ENCODE assay signal across 8 cellular contexts in the genomic region with DNA sequence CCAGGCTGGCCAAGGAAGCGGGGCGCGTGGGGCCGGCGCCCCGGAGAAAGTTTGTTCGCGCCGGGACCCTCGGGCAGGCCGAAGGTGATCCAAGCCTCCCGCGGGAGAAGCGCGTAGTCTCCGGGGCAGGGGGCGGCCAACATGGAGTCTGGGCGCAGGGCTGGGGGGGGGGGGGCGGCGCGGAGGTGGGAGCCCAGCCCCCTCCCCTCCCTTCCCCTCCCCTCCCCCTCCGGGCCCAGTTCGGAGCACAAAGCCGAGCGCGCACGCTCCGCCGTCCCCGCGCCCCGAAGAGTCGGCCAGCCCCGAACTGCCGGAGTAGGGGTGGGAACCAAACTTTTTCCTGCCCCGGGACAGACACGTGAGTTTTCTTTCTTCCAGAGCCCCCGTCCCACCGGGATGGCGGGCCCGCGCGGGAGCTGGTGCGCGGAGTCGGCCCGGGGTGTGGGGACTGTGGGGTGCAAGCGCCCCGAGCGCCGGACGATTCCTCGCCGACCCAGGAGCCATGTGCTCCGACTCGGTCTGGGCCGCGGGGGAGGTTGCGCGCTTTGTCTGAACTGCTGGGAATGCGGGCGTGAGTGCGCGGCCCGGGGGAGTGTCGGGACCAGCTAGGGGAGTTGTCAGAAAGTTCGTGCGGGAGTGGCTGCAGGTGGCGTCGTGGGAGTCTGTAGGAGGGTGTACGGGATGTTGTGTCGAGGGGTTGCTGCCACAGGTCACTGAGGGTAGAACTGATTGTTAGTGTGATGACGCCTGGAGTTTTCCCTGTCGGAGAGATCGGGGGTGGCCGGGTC. TPM values are rescaled to one million over a fixed set of nuclear protein-coding genes. Genes with fewer than 3 reads are reported as not detected.
DNase-seq lines count a peak whose midpoint lies in the region; ATAC-seq, FAIRE-seq and TF ChIP-seq lines count a peak whose summit lies in the region.

No MANE protein-coding gene starts in this region.

- H3K27me3 ChIP-seq in BE2C (no peaks in the 10 kb centered on the region), astrocyte (ENCODE audit: insufficient read depth, low read length) (no peaks in the 10 kb centered on the region), small intestine (ENCODE audit: control insufficient read depth in 2 of 2, insufficient read depth in 2 of 2, low read length in 2 of 2) (no peaks in the 10 kb centered on the region)

- DNase-seq in BE2C (peak; percentile 60), SW480 (ENCODE audit: low spot score) (peak; percentile 75), astrocyte (ENCODE audit: low read depth) (peak; percentile 41), small intestine (peak; percentile 49), KG1 (lab: John Stamatoyannopoulos, UW) (no peak)

- H3K36me3 Mint-ChIP-seq in astrocyte (ENCODE audit: low read depth, unreplicated experiment): peaks cover 10% of the 10 kb centered on the region

- H3K27ac Mint-ChIP-seq in astrocyte (ENCODE audit: unreplicated experiment): peak overlapping the region; percentile 91

- no peaks in the 10 kb centered on the region for H3K27me3 Mint-ChIP-seq in astrocyte (ENCODE audit: low read depth, unreplicated experiment)

- peak overlapping the region; percentile 97 for H3K4me3 Mint-ChIP-seq in astrocyte (ENCODE audit: unreplicated experiment)

- H4K20me1 ChIP-seq in astrocyte (ENCODE audit: insufficient read depth, low read length): peaks cover 42% of the 10 kb centered on the region

- H3K4me1 Mint-ChIP-seq in astrocyte (ENCODE audit: low read depth, unreplicated experiment): peaks cover 36% of the 10 kb centered on the region

- H3K27ac ChIP-seq in astrocyte (ENCODE audit: low read depth, low read length): peak overlapping the region; percentile 66
- H3K27ac ChIP-seq in small intestine (ENCODE audit: low read depth in 1 of 2, low read length in 1 of 2): peak overlapping the region; percentile 17 to 91

- no peaks in the 10 kb centered on the region for H3K9me3 ChIP-seq in BE2C
- H3K9me3 ChIP-seq in astrocyte (ENCODE audit: insufficient read depth, low read depth, low read length): no peaks in the 10 kb centered on the region
- no peaks in the 10 kb centered on the region for H3K9me3 ChIP-seq in iPS-18c (ENCODE audit: control insufficient read depth, insufficient read depth, low read length)
- H3K9me3 ChIP-seq in small intestine (ENCODE audit: control insufficient read depth, low read depth): no peaks in the 10 kb centered on the region

- peaks cover 46% of the 10 kb centered on the region for H3K79me2 ChIP-seq in astrocyte (ENCODE audit: insufficient read depth, low read length)

- no peak for TF ChIP-seq CTCF in BE2C (IDR thresholded peaks at IDR 0.05; ENCODE audit: low read depth, low read length)
- TF ChIP-seq CTCF in astrocyte (IDR thresholded peaks at IDR 0.05; ENCODE audit: insufficient read depth, low read depth, low read length): no peak

- H2AFZ ChIP-seq in astrocyte (ENCODE audit: low read depth, low read length): peak overlapping the region; percentile 50

- H3K4me3 ChIP-seq in BE2C (ENCODE audit: low read depth, low read length) (peak overlapping the region; percentile 86), astrocyte (ENCODE audit: insufficient read depth, low read depth, low read length) (peak overlapping the region; percentile 69), iPS-18c (ENCODE audit: insufficient read depth, low read depth, low read length) (peak overlapping the region; percentile 81), small intestine (ENCODE audit: low read depth in 1 of 2, low read length in 2 of 2) (peak overlapping the region; percentile 82)

- H3K36me3 ChIP-seq in BE2C (peaks cover 10% of the 10 kb centered on the region), astrocyte (ENCODE audit: insufficient read depth, low read length) (no peaks in the 10 kb centered on the region), small intestine (ENCODE audit: control insufficient read depth in 2 of 2, insufficient read depth in 2 of 2, low read length in 2 of 2) (peaks cover 1 to 2% of the 10 kb centered on the region in 2 donors)

- peak overlapping the region; percentile 87 for H3K9ac ChIP-seq in astrocyte (ENCODE audit: low read length)

- ATAC-seq in HG03354 (IDR thresholded peaks at IDR 0.05; ENCODE audit: poor library complexity, severe bottlenecking, unreplicated experiment) (peak; percentile 5), HG03159 (IDR thresholded peaks at IDR 0.05; ENCODE audit: unreplicated experiment) (no peak)

- H3K9me3 Mint-ChIP-seq in astrocyte (ENCODE audit: unreplicated experiment): no peaks in the 10 kb centered on the region

- H3K4me1 ChIP-seq in BE2C: peaks cover 7% of the 10 kb centered on the region; the same call in 1 of the 2 replicates
- H3K4me1 ChIP-seq in astrocyte (ENCODE audit: insufficient read depth, low read length): peaks cover 28% of the 10 kb centered on the region
- H3K4me1 ChIP-seq in small intestine (ENCODE audit: control insufficient read depth in 2 of 2, insufficient read depth in 1 of 2, low read depth in 1 of 2, low read length in 1 of 2): peaks cover 0 to 5% of the 10 kb centered on the region in 2 donors

- no peak for FAIRE-seq in astrocyte (lab: Jason Lieb, UNC)
- FAIRE-seq in small intestine (lab: Jason Lieb, UNC): no peak

- WGBS in small intestine, 3 donors: 0 to 1% (median 0%) methylated on average over 36 to 72 of the region's 76 CpGs

- H3K4me2 ChIP-seq in astrocyte (ENCODE audit: low read length): peak overlapping the region; percentile 94

RNA-seq across cellular contexts. Expression of a gene that starts 1.1 kb away (rescaled TPM):
- polyA plus RNA-seq in BE2C (2012; ENCODE audit: insufficient read depth, insufficient read length, low read depth): 6.2 TPM
- 24.4 and 27.8 TPM in 2 replicates for total RNA-seq in astrocyte
- 1 to 10 TPM in 2 of 3 donors, under 1 TPM in 1; 0.45 to 8.1 (median 3.0) TPM for polyA plus RNA-seq in small intestine

RNA-seq across cellular contexts. Expression of a gene that starts 31.1 kb away (rescaled TPM):
- polyA plus RNA-seq in BE2C (2012; ENCODE audit: insufficient read depth, insufficient read length, low read depth): 259 TPM
- 105 and 117 TPM in 2 replicates for total RNA-seq in astrocyte
- polyA plus RNA-seq in small intestine: 100 to 1,000 TPM; 127 to 173 (median 129) TPM

RNA-seq across cellular contexts. Expression of a gene that starts 33.2 kb away (rescaled TPM):
- polyA plus RNA-seq in BE2C (2012; ENCODE audit: insufficient read depth, insufficient read length, low read depth): not detected
- 1,166 and 1,247 TPM in 2 replicates for total RNA-seq in astrocyte
- 10 to 100 TPM in 2 of 3 donors, 1 to 10 TPM in 1; 7.4 to 91.2 (median 34.6) TPM for polyA plus RNA-seq in small intestine
